ENCODE assay signal across 8 cellular contexts in the genomic region with DNA sequence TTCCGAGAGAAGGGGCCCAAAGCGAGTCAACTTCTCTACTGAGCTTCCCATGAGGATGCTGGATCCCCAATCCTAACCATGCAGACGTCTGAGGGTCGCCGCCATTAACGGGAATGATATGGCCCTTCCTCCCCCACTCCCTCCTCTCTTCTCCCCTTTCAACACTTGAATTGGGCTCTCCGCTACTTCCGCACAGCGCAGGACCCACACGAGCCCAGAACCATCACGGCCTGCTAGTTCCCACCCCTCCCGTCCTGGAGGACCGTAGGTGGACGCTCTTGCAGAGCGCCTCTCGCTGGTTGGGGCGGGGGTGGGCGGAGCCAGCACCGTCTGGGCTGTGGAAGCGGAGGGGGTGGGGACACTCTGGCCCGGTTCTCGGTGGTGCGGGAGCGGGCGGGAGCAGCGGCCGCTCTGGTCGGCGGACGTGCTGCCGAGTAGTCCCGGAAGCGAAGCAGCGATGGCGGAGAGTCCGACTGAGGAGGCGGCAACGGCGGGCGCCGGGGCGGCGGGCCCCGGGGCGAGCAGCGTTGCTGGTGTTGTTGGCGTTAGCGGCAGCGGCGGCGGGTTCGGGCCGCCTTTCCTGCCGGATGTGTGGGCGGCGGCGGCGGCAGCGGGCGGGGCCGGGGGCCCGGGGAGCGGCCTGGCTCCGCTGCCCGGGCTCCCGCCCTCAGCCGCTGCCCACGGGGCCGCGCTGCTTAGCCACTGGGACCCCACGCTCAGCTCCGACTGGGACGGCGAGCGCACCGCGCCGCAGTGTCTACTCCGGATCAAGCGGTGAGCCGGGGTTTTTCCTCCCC. TPM values are rescaled to one million over a fixed set of nuclear protein-coding genes. Genes with fewer than 3 reads are reported as not detected.
DNase-seq lines count a peak whose midpoint lies in the region; ATAC-seq and TF ChIP-seq lines count a peak whose summit lies in the region.

UBE2Z (plus strand) TSS at position 361 of the 797 bp plus-strand sequence; CDS start at position 458, 97 bp downstream.

- no peaks in the 10 kb centered on the region for H3K27me3 ChIP-seq in ascending aorta

- ATAC-seq in GM18499 (IDR thresholded peaks at IDR 0.05; ENCODE audit: insufficient read depth, unreplicated experiment) (peak; percentile 50), HG02943 (IDR thresholded peaks at IDR 0.05; ENCODE audit: low read depth, unreplicated experiment) (peak; percentile 72)

- peak in 2 of 3 experiments; percentile 19 to 44 for TF ChIP-seq CTCF in ascending aorta (IDR thresholded peaks at IDR 0.05)

- DNase-seq in NCI-H187 treated with DMSO at 0.1 percent for 48 hours (lab: John Stamatoyannopoulos, UW) (peak; percentile 66), ascending aorta (ENCODE audit: low spot score in 2 of 2) (peak; percentile 79 to 97), hepatic stellate cell (ENCODE audit: low spot score) (peak; percentile 97), renal cortical epithelial cell (ENCODE audit: low read depth) (peak; percentile 86), cortex of kidney (lab: John Stamatoyannopoulos, UW) (no peak)

- peaks cover 0 to 24% of the 10 kb centered on the region in 2 donors for H3K4me1 ChIP-seq in ascending aorta

- H3K27ac ChIP-seq in ascending aorta: peak within 1 kb of the TSS; percentile 86 to 96

- H3K36me3 ChIP-seq in ascending aorta: peaks cover 3 to 17% of the 10 kb centered on the region in 2 donors

- peak within 1 kb of the TSS; percentile 75 to 99 for H3K4me3 ChIP-seq in ascending aorta

- H3K9me3 ChIP-seq in ascending aorta: no peaks in the 10 kb centered on the region

- intact Hi-C loops in T-helper 2 cell treated with Interferon-gamma antibody and Interleukin-4, amounts not matched to agents 100 ng/mL and 5 ng/mL, for 36 hours (cut with micrococcal nuclease): loop anchor here (1.0 to 5.0 kb wide), 3 partner anchors 16 to 1011 kb away; partner anchors contain the start of genes ATP5MC1, SNF8 and SP2
- intact Hi-C loops in ascending aorta (cut with DNase I): loop anchor here (1.0 to 2.0 kb wide), 2 partner anchors 16 to 37 kb away; partner anchors contain the start of genes ATP5MC1 and SNF8

RNA-seq across cellular contexts. Expression of gene UBE2Z, which starts in this region (rescaled TPM):
- total RNA-seq in T-helper 2 cell treated with Interferon-gamma antibody and Interleukin-4, amounts not matched to agents 100 ng/mL and 5 ng/mL, for 36 hours: 75.1 and 78.3 TPM in 2 replicates
- 68.8 TPM for total RNA-seq in ascending aorta
- total RNA-seq in renal cortical epithelial cell: 71.5 and 97.1 TPM in 2 replicates
